Comparison of ENCODE assay signal across 8 cellular contexts in genomic region chr17:51764387-51764971, GRCh38.
DNase-seq lines count a peak whose midpoint lies in the region; ATAC-seq and TF ChIP-seq lines count a peak whose summit lies in the region.

No MANE protein-coding gene starts in this region.

- H3K27ac ChIP-seq in iPS DF 6.9 (ENCODE audit: low read length): no peak overlapping the region

- ATAC-seq in GM18505 (IDR thresholded peaks at IDR 0.05; ENCODE audit: unreplicated experiment) (peak; percentile 93), HG02852 (IDR thresholded peaks at IDR 0.05; ENCODE audit: unreplicated experiment) (peak; percentile 97)

- TF ChIP-seq POLR2A in GM18505 (IDR thresholded peaks at IDR 0.05; ENCODE audit: borderline replicate concordance, extremely low read depth, insufficient read depth, insufficient read length): no peak

- WGBS in iPS DF 6.9 (ENCODE audit: insufficient coverage, insufficient read length): no CpG with 5 or more reads among the region's 4 CpGs

- in situ Hi-C loops in astrocyte of the spinal cord (cut with HindIII; ENCODE audit: low sequenced_read_pairs): no loop called here

- H3K4me1 ChIP-seq in iPS DF 6.9 (ENCODE audit: control insufficient read depth, insufficient read depth, low read length): no peaks in the 10 kb centered on the region; the same call in 1 of the 2 replicates

- DNase-seq in AG04449 (ENCODE audit: low read depth, low spot score) (peak; percentile 9), NCI-H146 (lab: John Stamatoyannopoulos, UW) (peak; percentile 36), T follicular helper cell (ENCODE audit: low read depth) (peak; percentile 7), astrocyte of the spinal cord (ENCODE audit: low read depth, low spot score) (peak; percentile 46), iPS DF 6.9 (ENCODE audit: low read depth, low spot score) (peak; percentile 72)
- peak; percentile 13 for DNase-seq in stimulated activated CD4-positive, alpha-beta T cell treated with anti-CD3 and anti-CD28 coated beads, Interleukin-12 subunit alpha, Interleukin-12 subunit beta, amount 100 ng/mL, for 4 hours

- TF ChIP-seq CTCF in AG04449 (IDR thresholded peaks at IDR 0.05; ENCODE audit: insufficient read depth, low read length, missing control alignments): peak; percentile 89
- TF ChIP-seq CTCF in astrocyte of the spinal cord (IDR thresholded peaks at IDR 0.05; ENCODE audit: low read depth, low read length): peak; percentile 83

- CTCF ChIA-PET in AG04449 (lab: Yijun Ruan, JAX): interaction anchor here (0.7 to 5.7 kb wide), 14 partner anchors 9 to 466 kb away, joined by 3 to 72 read pairs (median 4); no protein-coding TSS in a partner anchor

- POLR2A ChIA-PET in AG04449 (lab: Yijun Ruan, JAX): no interaction called here

- no peak overlapping the region for H3K4me3 ChIP-seq in AG04449 (ENCODE audit: low read depth, low read length)
- no peak overlapping the region for H3K4me3 ChIP-seq in astrocyte of the spinal cord (ENCODE audit: low read depth, low read length)
- no peak overlapping the region for H3K4me3 ChIP-seq in iPS DF 6.9 (ENCODE audit: low read length)

- H3K36me3 ChIP-seq in iPS DF 6.9 (ENCODE audit: control insufficient read depth, insufficient read depth, low read length): no peaks in the 10 kb centered on the region

- no peaks in the 10 kb centered on the region for H3K9me3 ChIP-seq in iPS DF 6.9 (ENCODE audit: control insufficient read depth, insufficient read depth, low read length)

- H3K27me3 ChIP-seq in iPS DF 6.9 (ENCODE audit: control insufficient read depth, insufficient read depth, low read length): no peaks in the 10 kb centered on the region

Comparison
In these comparisons a context has a peak if more than half of its experiments do, and no peak if none do; other contexts are left out.
1. DNase-seq: peak in every context shown above with its lines; median percentile 72 in iPS DF 6.9; 46 in astrocyte of the spinal cord; 36 in NCI-H146; 13 in stimulated activated CD4-positive, alpha-beta T cell treated with anti-CD3 and anti-CD28 coated beads, Interleukin-12 subunit alpha, Interleukin-12 subunit beta, amount 100 ng/mL, for 4 hours; 9 in AG04449; 7 in T follicular helper cell.